In the genomic region with DNA sequence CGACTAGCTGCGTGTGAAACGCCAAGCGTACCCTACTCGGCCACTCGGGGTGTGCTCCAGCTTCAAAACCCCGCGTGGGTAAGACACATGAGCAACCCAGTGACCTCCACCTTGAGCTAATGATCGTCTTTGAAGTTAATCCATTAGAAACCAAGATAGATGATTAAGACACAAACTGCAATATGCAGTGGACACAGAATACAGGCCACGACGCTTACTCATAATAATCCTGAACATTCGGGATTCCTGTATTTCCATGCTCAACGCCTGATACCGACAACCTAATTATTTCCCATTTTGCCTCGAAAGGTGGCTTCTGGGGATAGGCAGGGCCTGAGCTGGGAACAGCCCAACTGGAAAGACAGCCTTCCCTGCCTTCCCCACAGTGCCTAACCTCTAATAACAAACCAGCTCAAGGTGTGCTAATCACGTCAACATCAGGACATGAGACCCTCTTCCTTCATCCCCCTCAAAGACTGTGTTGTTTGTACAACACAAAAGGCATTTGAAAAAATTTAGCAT, we compare ENCODE assay signal across 1 cellular context.
TF ChIP-seq lines count a peak whose summit lies in the region.

No MANE protein-coding gene starts in this region.

TF ChIP-seq in endothelial cell of umbilical vein, 7 proteins besides CTCF, POLR2A, EP300 and RAD21 (continued from another document):
- TF ChIP-seq FOS (IDR thresholded peaks at IDR 0.05; ENCODE audit: borderline replicate concordance, insufficient read depth, low read length) (no peak), JUN (IDR thresholded peaks at IDR 0.05; ENCODE audit: borderline replicate concordance, insufficient read depth, insufficient read length, low read depth) (no peak)
TF ChIP-seq in endothelial cell of umbilical vein: peak in this region for 0.
